In the genomic region with DNA sequence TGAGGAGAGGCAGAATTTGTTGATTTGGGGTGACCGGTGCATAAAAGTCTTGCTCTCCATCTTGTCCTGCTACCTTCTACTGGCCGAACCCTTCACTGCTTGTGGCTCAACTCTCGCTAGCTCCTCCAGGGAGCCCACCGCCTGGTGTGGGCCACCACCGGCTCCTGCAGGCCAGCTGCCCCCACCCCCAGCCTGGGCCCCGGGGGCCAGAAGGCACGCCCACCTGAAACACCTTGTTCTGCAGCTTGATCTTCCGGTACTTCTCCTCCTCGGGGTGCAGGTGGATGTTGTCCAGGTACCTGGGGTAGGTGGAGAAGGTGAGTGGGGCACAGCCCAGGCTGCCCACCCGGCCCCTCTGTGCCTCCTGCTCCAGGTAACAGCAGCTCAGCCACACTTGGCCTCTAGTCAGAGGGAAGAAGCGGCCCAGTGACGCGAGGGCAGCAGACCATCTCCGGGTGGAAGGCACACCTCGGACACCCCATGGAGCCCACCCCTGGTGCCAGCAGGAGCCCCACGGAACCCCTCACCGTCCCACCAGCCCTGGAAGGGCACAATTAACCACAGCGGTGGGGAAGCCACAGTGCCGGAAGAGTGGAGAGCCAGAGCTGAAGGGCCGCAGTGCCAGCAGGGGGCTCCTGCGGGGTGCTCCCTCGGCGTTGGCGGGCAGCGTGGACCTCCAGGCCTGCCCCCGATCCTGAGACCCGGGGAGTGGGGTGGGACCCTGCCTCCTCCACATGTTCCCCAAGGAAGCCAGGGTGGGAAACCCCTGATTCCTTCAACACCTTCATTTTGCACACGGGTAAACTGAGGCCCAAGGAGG, we compare ENCODE assay signal across 22 cellular contexts. TPM values are rescaled to one million over a fixed set of nuclear protein-coding genes. Genes with fewer than 3 reads are reported as not detected.
A peak's percentile ranks its signal among the peaks of the same experiment; 100 is the strongest.
DNase-seq lines count a peak whose midpoint lies in the region; TF ChIP-seq lines count a peak whose summit lies in the region.
"Had no signal": no experiment of that assay in that cellular context is flagged by ENCODE, and none has a peak within 500 bp of the region (broad histone marks: within the 10 kb centered on the region; RNA-seq: fewer than 3 reads in every experiment).

No MANE protein-coding gene starts in this region.

- no peaks in the 10 kb centered on the region for H3K4me1 ChIP-seq in HEK293 (ENCODE audit: control insufficient read depth, insufficient read depth, low read length)
- H3K4me1 ChIP-seq in trophoblast cell (ENCODE audit: control insufficient read depth in 1 of 2, insufficient read depth in 2 of 2, low read length in 2 of 2), result no peaks in the 10 kb centered on the region
- H3K4me1 ChIP-seq: Caco-2, colonic mucosa had no signal

- no peak overlapping the region for H3K9ac ChIP-seq in trophoblast cell (ENCODE audit: low read length)

- no peak overlapping the region for H3K4ac ChIP-seq in trophoblast cell (ENCODE audit: low read depth, low read length)

- no peak overlapping the region for H3K18ac ChIP-seq in trophoblast cell (ENCODE audit: low read length)

- H3K27me3 ChIP-seq in brain microvascular endothelial cell (replicated peaks) (no peaks in the 10 kb centered on the region), trophoblast cell (ENCODE audit: insufficient read depth, low read length) (no peaks in the 10 kb centered on the region)
- H3K27me3 ChIP-seq: colonic mucosa, Peyer's patch, sigmoid colon had no signal

- no peak overlapping the region for H2AK5ac ChIP-seq in trophoblast cell (ENCODE audit: low read length)

- no peak overlapping the region for H2BK5ac ChIP-seq in trophoblast cell (ENCODE audit: low read depth, low read length, poor library complexity)

- CTCF ChIA-PET in HEK293 (lab: Yijun Ruan, JAX), result no interaction called here

- no peak overlapping the region for H3K4me2 ChIP-seq in trophoblast cell (ENCODE audit: low read length)

- H3K36me3 ChIP-seq in HEK293 (ENCODE audit: control insufficient read depth in 2 of 2, insufficient read depth in 1 of 2, low read length in 2 of 2) (peaks cover 21 to 93% of the 10 kb centered on the region in 2 experiments), brain microvascular endothelial cell (replicated peaks) (peaks cover 74% of the 10 kb centered on the region), trophoblast cell (ENCODE audit: control insufficient read depth in 1 of 2, insufficient read depth in 2 of 2, low read length in 2 of 2) (peaks cover 74 to 77% of the 10 kb centered on the region in 2 experiments)

- no peaks in the 10 kb centered on the region for H3K79me2 ChIP-seq in trophoblast cell (ENCODE audit: control insufficient read depth, insufficient read depth, low read length, poor library complexity)

- H2AFZ ChIP-seq in trophoblast cell (ENCODE audit: insufficient read depth, low read length, poor library complexity), result no peak overlapping the region

- no peak for DNase-seq in brain microvascular endothelial cell
- no peak for DNase-seq in trophoblast cell
- DNase-seq in kidney glomerular epithelial cell (lab: John Stamatoyannopoulos, UW), result no peak
- no peak for DNase-seq in activated naive CD4-positive, alpha-beta T cell (lab: John Stamatoyannopoulos, UW)
- DNase-seq: activated CD4-positive, alpha-beta T cell treated with anti-CD3 and anti-CD28 coated beads, Interleukin-2, amount 50 U/mL, for 4 hours; activated naive CD4-positive, alpha-beta T cell treated with anti-CD3 and anti-CD28 coated beads, Interleukin-2, amount 50 U/mL, for 16 hours; amygdala; Caco-2; colonic mucosa; DMS79 treated with DMSO at 0.1 percent for 48 hours; foreskin melanocyte; hippocampal formation; mesenchymal stem cell; NCI-H1105; NCI-H2029; NCI-H69; Peyer's patch; sigmoid colon; stimulated activated naive CD4-positive, alpha-beta T cell; T-helper 1 cell had no signal

- H4K12ac ChIP-seq in trophoblast cell (ENCODE audit: low read depth, low read length), result peak overlapping the region; percentile 22

- H4K8ac ChIP-seq in trophoblast cell (ENCODE audit: low read depth, low read length), result no peak overlapping the region

- no peaks in the 10 kb centered on the region for H3K79me1 ChIP-seq in trophoblast cell (ENCODE audit: low read length)

- H3K14ac ChIP-seq in trophoblast cell (ENCODE audit: low read length), result no peak overlapping the region

- no peak overlapping the region for H4K91ac ChIP-seq in trophoblast cell (ENCODE audit: low read depth, low read length)

- no CpG with 5 or more reads among the region's 28 CpGs for WGBS in trophoblast cell (ENCODE audit: extremely low coverage, insufficient coverage, insufficient read length)

- in situ Hi-C loops in brain microvascular endothelial cell (cut with HindIII; ENCODE audit: low pct_ligation_motif_present, low sequenced_read_pairs), result no loop called here

- TF ChIP-seq CTCF in HEK293 (tag by site-specific recombination; IDR thresholded peaks at IDR 0.05) (no peak), brain microvascular endothelial cell (IDR thresholded peaks at IDR 0.05; ENCODE audit: low read depth, low read length, missing control alignments) (peak; percentile 12)

- H3K4me3 ChIP-seq in HEK293 (ENCODE audit: low read depth, low read length), result no peak overlapping the region
- no peak overlapping the region for H3K4me3 ChIP-seq in brain microvascular endothelial cell (ENCODE audit: low read depth, low read length)
- H3K4me3 ChIP-seq in trophoblast cell (ENCODE audit: low read depth, low read length), result no peak overlapping the region
- H3K4me3 ChIP-seq: colonic mucosa, Peyer's patch, sigmoid colon had no signal

- POLR2A ChIA-PET in HEK293 (lab: Yijun Ruan, JAX), result interaction anchor here (1.0 kb wide), 1 partner anchor 25 kb away, joined by 3 read pairs; a partner anchor contains a TSS

- H3K9me3 ChIP-seq in HEK293 (ENCODE audit: control insufficient read depth, insufficient read depth, low read depth, low read length) (no peaks in the 10 kb centered on the region), trophoblast cell (ENCODE audit: insufficient read depth, low read depth, low read length) (no peaks in the 10 kb centered on the region)
- H3K9me3 ChIP-seq: Caco-2, colonic mucosa, Peyer's patch, sigmoid colon had no signal

- no peak overlapping the region for H2BK120ac ChIP-seq in trophoblast cell (ENCODE audit: insufficient read depth, low read length, poor library complexity)

- H3K27ac ChIP-seq in HEK293 (ENCODE audit: extremely low read depth, low read depth, low read length) (no peak overlapping the region), brain microvascular endothelial cell (no peak overlapping the region), trophoblast cell (ENCODE audit: low read depth, low read length) (no peak overlapping the region)
- H3K27ac ChIP-seq: C4-2B, colonic mucosa, Peyer's patch had no signal

- no peak overlapping the region for H2BK12ac ChIP-seq in trophoblast cell (ENCODE audit: low read length)

- no peak overlapping the region for H3K23ac ChIP-seq in trophoblast cell (ENCODE audit: low read length)

TF ChIP-seq in HEK293, 187 proteins besides CTCF, POLR2A, EP300 and RAD21:
- TF ChIP-seq ZNF239 (tag by site-specific recombination; IDR thresholded peaks at IDR 0.05) (no peak), REPIN1 (tag by site-specific recombination; IDR thresholded peaks at IDR 0.05; ENCODE audit: low read depth) (no peak), ZSCAN30 (tag by site-specific recombination; IDR thresholded peaks at IDR 0.05) (no peak), KLF9 (tag by site-specific recombination; IDR thresholded peaks at IDR 0.05; ENCODE audit: low read depth) (peak; percentile 60), ZIC2 (tag by site-specific recombination; IDR thresholded peaks at IDR 0.05) (peak; percentile 49)
- TF ChIP-seq, protein P1, sequence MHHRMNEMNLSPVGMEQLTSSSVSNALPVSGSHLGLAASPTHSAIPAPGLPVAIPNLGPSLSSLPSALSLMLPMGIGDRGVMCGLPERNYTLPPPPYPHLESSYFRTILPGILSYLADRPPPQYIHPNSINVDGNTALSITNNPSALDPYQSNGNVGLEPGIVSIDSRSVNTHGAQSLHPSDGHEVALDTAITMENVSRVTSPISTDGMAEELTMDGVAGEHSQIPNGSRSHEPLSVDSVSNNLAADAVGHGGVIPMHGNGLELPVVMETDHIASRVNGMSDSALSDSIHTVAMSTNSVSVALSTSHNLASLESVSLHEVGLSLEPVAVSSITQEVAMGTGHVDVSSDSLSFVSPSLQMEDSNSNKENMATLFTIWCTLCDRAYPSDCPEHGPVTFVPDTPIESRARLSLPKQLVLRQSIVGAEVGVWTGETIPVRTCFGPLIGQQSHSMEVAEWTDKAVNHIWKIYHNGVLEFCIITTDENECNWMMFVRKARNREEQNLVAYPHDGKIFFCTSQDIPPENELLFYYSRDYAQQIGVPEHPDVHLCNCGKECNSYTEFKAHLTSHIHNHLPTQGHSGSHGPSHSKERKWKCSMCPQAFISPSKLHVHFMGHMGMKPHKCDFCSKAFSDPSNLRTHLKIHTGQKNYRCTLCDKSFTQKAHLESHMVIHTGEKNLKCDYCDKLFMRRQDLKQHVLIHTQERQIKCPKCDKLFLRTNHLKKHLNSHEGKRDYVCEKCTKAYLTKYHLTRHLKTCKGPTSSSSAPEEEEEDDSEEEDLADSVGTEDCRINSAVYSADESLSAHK (tag by site-specific recombination; IDR thresholded peaks at IDR 0.05), result no peak

RNA-seq across cellular contexts. Expression of a gene that starts 10.1 kb away (rescaled TPM):
- polyA plus RNA-seq in trophoblast cell (2013), result 41.6 and 44.8 TPM in 2 replicates

RNA-seq across cellular contexts. Expression of a gene that starts 24.6 kb away (rescaled TPM):
- 48.0 and 49.8 TPM in 2 replicates for polyA plus RNA-seq in trophoblast cell (2013)

RNA-seq across cellular contexts. Expression of a gene that starts 45.1 kb away (rescaled TPM):
- 27.6 and 28.9 TPM in 2 replicates for polyA plus RNA-seq in trophoblast cell (2013)

RNA-seq across cellular contexts. Expression of a gene that starts 47.2 kb away (rescaled TPM):
- 134 and 142 TPM in 2 replicates for polyA plus RNA-seq in trophoblast cell (2013)
